In the genomic region with DNA sequence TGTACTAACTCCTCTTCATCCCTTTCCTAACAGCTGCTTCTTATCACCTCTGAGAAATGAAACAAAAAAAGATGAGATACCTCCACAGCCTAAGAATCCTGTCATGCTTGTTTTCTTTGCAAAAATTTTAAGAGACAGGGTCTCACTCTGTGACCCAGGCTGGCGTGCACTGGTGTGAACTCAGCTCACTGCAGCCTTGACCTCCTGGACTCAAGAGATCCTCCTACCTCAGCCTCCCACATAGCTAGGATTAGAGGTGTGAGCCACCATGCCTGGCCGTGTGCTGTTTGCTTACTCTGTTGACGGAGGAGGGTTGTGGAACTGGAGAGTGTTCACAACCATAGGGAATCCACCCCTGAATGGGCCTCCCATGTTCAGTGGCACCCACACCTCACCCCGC, we compare ENCODE assay signal across 25 cellular contexts.
"Had no signal": no experiment of that assay in that cellular context is flagged by ENCODE, and none has a peak within 500 bp of the region (broad histone marks: within the 10 kb centered on the region; RNA-seq: fewer than 3 reads in every experiment).

No MANE protein-coding gene starts in this region.

- ATAC-seq: activated CD8-positive, alpha-beta memory T cell treated with anti-CD3 and anti-CD28 coated beads, Interleukin-2, amount 10 ng/mL, durations not matched to agents 7 days and 5 days; Panc1; WTC11 had no signal

- H3K9me3 ChIP-seq: breast epithelium, MG63 had no signal

- H3K27me3 ChIP-seq: breast epithelium, MG63 had no signal

- H3K9me3 Mint-ChIP-seq: activated CD4-positive, alpha-beta T cell treated with anti-CD3 and anti-CD28 coated beads, Interleukin-2, amount 10 ng/mL, durations not matched to agents 24 days and 14 days; activated naive CD4-positive, alpha-beta T cell treated with anti-CD3 and anti-CD28 coated beads, Interleukin-2, amount 50 U/mL, for 24 hours; T-helper 1 cell treated with Interleukin-12 subunit alpha and Interleukin-12 subunit beta and Interleukin-4 antibody, amounts not matched to agents 30 μg/mL and 1 μg/mL, for 36 hours; WTC11 had no signal

- H3K4me3 ChIP-seq: breast epithelium, MG63 had no signal

- H3K27me3 Mint-ChIP-seq: activated CD4-positive, alpha-beta T cell treated with anti-CD3 and anti-CD28 coated beads, Interleukin-2, amount 10 ng/mL, durations not matched to agents 24 days and 14 days; activated CD8-positive, alpha-beta memory T cell treated with anti-CD3 and anti-CD28 coated beads, Interleukin-2, amount 10 ng/mL, durations not matched to agents 7 days and 5 days; activated naive CD4-positive, alpha-beta T cell treated with anti-CD3 and anti-CD28 coated beads, Interleukin-2, amount 50 U/mL, for 24 hours had no signal

- H3K4me1 Mint-ChIP-seq: activated CD4-positive, alpha-beta T cell treated with anti-CD3 and anti-CD28 coated beads, Interleukin-2, amount 10 ng/mL, durations not matched to agents 24 days and 14 days; activated CD8-positive, alpha-beta memory T cell treated with anti-CD3 and anti-CD28 coated beads, Interleukin-2, amount 10 ng/mL, durations not matched to agents 7 days and 5 days; activated naive CD4-positive, alpha-beta T cell treated with anti-CD3 and anti-CD28 coated beads, Interleukin-2, amount 50 U/mL, for 24 hours; WTC11 had no signal

- H3K4me1 ChIP-seq: breast epithelium had no signal

- H3K27ac Mint-ChIP-seq: activated CD8-positive, alpha-beta memory T cell treated with anti-CD3 and anti-CD28 coated beads, Interleukin-2, amount 10 ng/mL, durations not matched to agents 7 days and 5 days; activated naive CD4-positive, alpha-beta T cell treated with anti-CD3 and anti-CD28 coated beads, Interleukin-2, amount 50 U/mL, for 24 hours; T-helper 1 cell treated with Interleukin-12 subunit alpha and Interleukin-12 subunit beta and Interleukin-4 antibody, amounts not matched to agents 30 μg/mL and 1 μg/mL, for 36 hours; WTC11 had no signal

- DNase-seq: activated CD4-positive, alpha-beta T cell treated with anti-CD3 and anti-CD28 coated beads, Interleukin-2, amount 10 ng/mL, durations not matched to agents 24 days and 14 days; activated CD4-positive, CD25-positive, alpha-beta regulatory T cell treated with anti-CD3 and anti-CD28 coated beads, Interleukin-2, amount 50 U/mL, for 72 hours; activated CD8-positive, alpha-beta memory T cell treated with anti-CD3 and anti-CD28 coated beads, Interleukin-2, amount 10 ng/mL, durations not matched to agents 7 days and 5 days; activated effector memory CD4-positive, alpha-beta T cell treated with Interleukin-2 at 50 U/mL for 16 hours; activated naive CD4-positive, alpha-beta T cell; aorta; caudate nucleus; MG63; MV-4-11; NCI-H1105; NCI-H1436; NCI-H1694 treated with DMSO at 0.1 percent for 48 hours; NCI-H2081; NCI-H510A treated with DMSO at 0.1 percent for 48 hours; NCI-H69; NK-92 treated with Interleukin-12 subunit alpha and Interleukin-12 subunit beta, amount 100 ng/mL, for 24 hours; OCI-M1; RPMI8226; SHP77 treated with DMSO at 0.1 percent for 48 hours; T-helper 9 cell had no signal

- H3K27ac ChIP-seq: breast epithelium had no signal

- H3K4me3 Mint-ChIP-seq: activated CD4-positive, alpha-beta T cell treated with anti-CD3 and anti-CD28 coated beads, Interleukin-2, amount 10 ng/mL, durations not matched to agents 24 days and 14 days; activated CD8-positive, alpha-beta memory T cell treated with anti-CD3 and anti-CD28 coated beads, Interleukin-2, amount 10 ng/mL, durations not matched to agents 7 days and 5 days; activated naive CD4-positive, alpha-beta T cell treated with anti-CD3 and anti-CD28 coated beads, Interleukin-2, amount 50 U/mL, for 24 hours; T-helper 1 cell treated with Interleukin-12 subunit alpha and Interleukin-12 subunit beta and Interleukin-4 antibody, amounts not matched to agents 30 μg/mL and 1 μg/mL, for 36 hours; WTC11 had no signal
